ENCODE assay signal across 21 cellular contexts in the genomic region with DNA sequence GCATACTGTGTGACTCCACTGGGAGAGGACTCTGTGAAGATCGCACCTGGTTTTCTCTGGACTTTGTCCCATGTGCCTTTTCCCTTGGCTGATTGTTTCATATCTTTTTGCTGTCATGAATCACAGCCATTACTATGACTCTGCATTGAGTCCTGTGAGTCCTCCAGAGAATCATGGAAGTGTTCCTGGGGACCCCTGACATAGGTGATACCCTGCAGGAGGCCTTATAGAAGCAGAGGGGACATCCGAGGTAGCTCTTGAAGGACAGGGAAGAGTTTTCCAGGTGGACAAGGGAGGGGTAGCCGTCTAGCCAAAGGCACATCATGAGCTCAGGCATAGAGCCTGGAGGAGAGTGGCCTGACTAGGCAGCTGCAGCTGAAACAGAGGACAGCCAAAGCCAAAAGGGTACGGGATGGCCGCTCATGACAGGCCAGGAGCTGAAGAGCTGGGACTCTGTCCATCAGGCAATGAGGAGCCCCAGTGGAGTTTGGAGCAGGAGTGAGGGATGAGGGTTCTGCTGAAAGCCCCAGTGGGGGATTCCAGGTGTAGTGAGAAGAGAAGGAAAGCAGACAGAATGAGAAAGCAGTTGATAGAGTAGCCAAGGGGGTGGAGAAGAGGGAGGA.
DNase-seq lines count a peak whose midpoint lies in the region; FAIRE-seq and TF ChIP-seq lines count a peak whose summit lies in the region.
"Had no signal": no experiment of that assay in that cellular context is flagged by ENCODE, and none has a peak within 500 bp of the region (broad histone marks: within the 10 kb centered on the region; RNA-seq: fewer than 3 reads in every experiment).

No MANE protein-coding gene starts in this region.

- TF ChIP-seq CTCF in esophagus muscularis mucosa (IDR thresholded peaks at IDR 0.05) (no peak), testis (IDR thresholded peaks at IDR 0.05) (no peak)

- no peak for FAIRE-seq in small intestine (lab: Jason Lieb, UNC)
- FAIRE-seq: A204.1, D721Med, G401.6, HepG2 had no signal

- no peak overlapping the region for H3K27ac ChIP-seq in esophagus muscularis mucosa (replicated peaks in 1 of 4)
- H3K27ac ChIP-seq in small intestine (ENCODE audit: low read depth in 1 of 2, low read length in 1 of 2): no peak overlapping the region
- H3K27ac ChIP-seq in testis: no peak overlapping the region
- no peak overlapping the region for H3K27ac ChIP-seq in SJCRH30

- no peaks in the 10 kb centered on the region for H3K36me3 ChIP-seq in esophagus muscularis mucosa
- H3K36me3 ChIP-seq in small intestine (ENCODE audit: control insufficient read depth in 2 of 2, insufficient read depth in 2 of 2, low read length in 2 of 2): no peaks in the 10 kb centered on the region
- no peaks in the 10 kb centered on the region for H3K36me3 ChIP-seq in testis (ENCODE audit: low read depth, missing control alignments)
- H3K36me3 ChIP-seq in SJCRH30: no peaks in the 10 kb centered on the region
- H3K36me3 ChIP-seq: BE2C had no signal

- intact Hi-C loops in esophagus muscularis mucosa (cut with DNase I) (no loop called here), testis (cut with DNase I; ENCODE audit: low total_unique reads) (no loop called here)

- TF ChIP-seq POLR2A in esophagus muscularis mucosa (IDR thresholded peaks at IDR 0.05; ENCODE audit: low read depth): no peak
- no peak for TF ChIP-seq POLR2A in testis (IDR thresholded peaks at IDR 0.05)

- H3K27me3 ChIP-seq in esophagus muscularis mucosa (peaks cover 0 to 5% (median 0%) of the 10 kb centered on the region in 4 donors), small intestine (ENCODE audit: control insufficient read depth in 2 of 2, insufficient read depth in 2 of 2, low read length in 2 of 2) (peaks cover 0 to 7% of the 10 kb centered on the region in 2 donors), testis (no peaks in the 10 kb centered on the region), SJCRH30 (peaks cover 7% of the 10 kb centered on the region; the same call in 1 of the 2 replicates)
- H3K27me3 ChIP-seq: BE2C had no signal

- no peak for TF ChIP-seq EP300 in esophagus muscularis mucosa (IDR thresholded peaks at IDR 0.05)

- WGBS in esophagus muscularis mucosa: 86% methylated on average over 5 of the region's 5 CpGs
- WGBS in small intestine, 3 donors: 56 to 76% (median 63%) methylated on average over 5 of the region's 5 CpGs
- WGBS in testis, 2 donors: 82 to 84% methylated on average over 5 of the region's 5 CpGs

- no peaks in the 10 kb centered on the region for H3K4me1 ChIP-seq in esophagus muscularis mucosa
- H3K4me1 ChIP-seq in small intestine (ENCODE audit: control insufficient read depth in 2 of 2, insufficient read depth in 1 of 2, low read depth in 1 of 2, low read length in 1 of 2): no peaks in the 10 kb centered on the region
- no peaks in the 10 kb centered on the region for H3K4me1 ChIP-seq in testis
- H3K4me1 ChIP-seq in SJCRH30: no peaks in the 10 kb centered on the region
- H3K4me1 ChIP-seq: Caco-2 had no signal

- H3K4me3 ChIP-seq in esophagus muscularis mucosa: no peak overlapping the region
- H3K4me3 ChIP-seq in small intestine (ENCODE audit: low read depth in 1 of 2, low read length in 2 of 2): no peak overlapping the region
- H3K4me3 ChIP-seq in testis: no peak overlapping the region
- no peak overlapping the region for H3K4me3 ChIP-seq in SJCRH30

- DNase-seq in COLO668 (lab: John Stamatoyannopoulos, UW; ENCODE audit: unreplicated experiment) (peak; percentile 19), GM03348 (ENCODE audit: low spot score) (peak; percentile 1), esophagus muscularis mucosa (ENCODE audit: extremely low spot score) (peak; percentile 89), small intestine (peak; percentile 34), testis (no peak), SJCRH30 (no peak)
- DNase-seq in stimulated activated CD8-positive, alpha-beta memory T cell treated with anti-CD3 and anti-CD28 coated beads, Interleukin-4, amount 100 ng/mL, for 48 hours: no peak
- DNase-seq in activated T-cell treated with anti-CD3 and anti-CD28 coated beads, Interleukin-2, amount 50 U/mL, for 48 hours: no peak
- DNase-seq: ACHN; BE2C; C1 segment of cervical spinal cord; CD4-positive, CD25-positive, alpha-beta regulatory T cell; CD8-positive, alpha-beta memory T cell; GOT3; H7; HFFc6 had no signal

- H3K9me3 ChIP-seq in esophagus muscularis mucosa: peaks cover 0 to 7% (median 3%) of the 10 kb centered on the region in 4 donors
- no peaks in the 10 kb centered on the region for H3K9me3 ChIP-seq in small intestine (ENCODE audit: control insufficient read depth, low read depth)
- H3K9me3 ChIP-seq in testis: no peaks in the 10 kb centered on the region
- H3K9me3 ChIP-seq in SJCRH30 (replicated peaks): no peaks in the 10 kb centered on the region
- H3K9me3 ChIP-seq: Caco-2 had no signal

Comparison
In these comparisons a context has a peak if more than half of its experiments do, and no peak if none do; other contexts are left out.
1. DNase-seq: peak in COLO668 (single experiment), GM03348 (single experiment), esophagus muscularis mucosa (single experiment) and small intestine (single experiment); none in testis (single experiment), stimulated activated CD8-positive, alpha-beta memory T cell treated with anti-CD3 and anti-CD28 coated beads, Interleukin-4, amount 100 ng/mL, for 48 hours (single experiment), SJCRH30 (0 of 2) and activated T-cell treated with anti-CD3 and anti-CD28 coated beads, Interleukin-2, amount 50 U/mL, for 48 hours (0 of 2).